In genomic region chr12:75553865-75554555, GRCh38 we compare ENCODE assay signal across 17 cellular contexts. TPM values are rescaled to one million over a fixed set of nuclear protein-coding genes. Genes with fewer than 3 reads are reported as not detected.
A peak's percentile ranks its signal among the peaks of the same experiment; 100 is the strongest.
DNase-seq lines count a peak whose midpoint lies in the region; ATAC-seq and TF ChIP-seq lines count a peak whose summit lies in the region.
"Had no signal": no experiment of that assay in that cellular context is flagged by ENCODE, and none has a peak within 500 bp of the region (broad histone marks: within the 10 kb centered on the region; RNA-seq: fewer than 3 reads in every experiment).

No MANE protein-coding gene starts in this region.

- H3K4me2 ChIP-seq in neuronal stem cell (ENCODE audit: insufficient read depth, low read length, poor library complexity, severe bottlenecking), result no peak overlapping the region
- H3K4me2 ChIP-seq: KMS-11 had no signal

- no peak overlapping the region for H2BK15ac ChIP-seq in neuronal stem cell (ENCODE audit: low read length)

- no peak overlapping the region for H3K14ac ChIP-seq in neuronal stem cell (ENCODE audit: low read length)

- peaks cover 8% of the 10 kb centered on the region for H3K4me1 ChIP-seq in HUES48 (ENCODE audit: control insufficient read depth, insufficient read depth, low read length)
- H3K4me1 ChIP-seq in neuronal stem cell (ENCODE audit: control insufficient read depth in 2 of 2, insufficient read depth in 1 of 2, low read depth in 1 of 2, low read length in 2 of 2), result peaks cover 4 to 7% of the 10 kb centered on the region in 2 donors
- H3K4me1 ChIP-seq: foreskin keratinocyte had no signal

- H3K4me1 Mint-ChIP-seq in T-helper 17 cell, result peaks cover 4% of the 10 kb centered on the region
- peaks cover 3% of the 10 kb centered on the region for H3K4me1 Mint-ChIP-seq in activated CD8-positive, alpha-beta memory T cell treated with anti-CD3 and anti-CD28 coated beads, Interleukin-2, amount 10 ng/mL, durations not matched to agents 7 days and 5 days

- no peak for ATAC-seq in T-helper 17 cell
- ATAC-seq in activated CD8-positive, alpha-beta memory T cell treated with anti-CD3 and anti-CD28 coated beads, Interleukin-2, amount 10 ng/mL, durations not matched to agents 7 days and 5 days, result no peak
- ATAC-seq: WTC11 had no signal

- no peak overlapping the region for H3K18ac ChIP-seq in neuronal stem cell (ENCODE audit: low read length)

- H3K9ac ChIP-seq in HUES48 (ENCODE audit: low read depth, low read length), result no peak overlapping the region
- H3K9ac ChIP-seq in neuronal stem cell (ENCODE audit: low read depth, low read length, poor library complexity), result no peak overlapping the region
- H3K9ac ChIP-seq: KMS-11 had no signal

- H3K23ac ChIP-seq in neuronal stem cell (ENCODE audit: low read depth, low read length, poor library complexity), result no peak overlapping the region

- H2BK5ac ChIP-seq in neuronal stem cell (ENCODE audit: low read length), result no peak overlapping the region

- no peak overlapping the region for H4K8ac ChIP-seq in neuronal stem cell (ENCODE audit: low read depth, low read length)

- whole genome bisulfite sequencing in neuronal stem cell (ENCODE audit: extremely low coverage in 2 of 2, insufficient read length in 2 of 2, insufficient replicate concordance in 1 of 2), 2 donors, result no CpG with 5 or more reads among the region's 3 CpGs

- no peaks in the 10 kb centered on the region for H3K36me3 Mint-ChIP-seq in T-helper 17 cell (ENCODE audit: low read depth)
- no peaks in the 10 kb centered on the region for H3K36me3 Mint-ChIP-seq in activated CD8-positive, alpha-beta memory T cell treated with anti-CD3 and anti-CD28 coated beads, Interleukin-2, amount 10 ng/mL, durations not matched to agents 7 days and 5 days
- H3K36me3 Mint-ChIP-seq: WTC11 had no signal

- H3K36me3 ChIP-seq in BJ (ENCODE audit: control insufficient read depth, insufficient read depth, low read length) (no peaks in the 10 kb centered on the region), HUES48 (ENCODE audit: control insufficient read depth, insufficient read depth, low read length) (no peaks in the 10 kb centered on the region), neuronal stem cell (replicated peaks in 1 of 2; ENCODE audit: control insufficient read depth in 2 of 2, insufficient read depth in 2 of 2, low read length in 2 of 2) (no peaks in the 10 kb centered on the region)
- H3K36me3 ChIP-seq: brain microvascular endothelial cell, pancreas had no signal

- CTCF ChIA-PET in BJ (lab: Yijun Ruan, JAX), result interaction anchor here (0.6 to 2.5 kb wide), 8 partner anchors 9 to 790 kb away, joined by 3 to 13 read pairs (median 4); partner anchors contain the start of gene PHLDA1
- CTCF ChIA-PET in activated CD8-positive, alpha-beta memory T cell treated with anti-CD3 and anti-CD28 coated beads, Interleukin-2, amount 10 ng/mL, durations not matched to agents 7 days and 5 days (lab: Charles Lee), result interaction anchor here (1.2 kb wide), 1 partner anchor 27 kb away, joined by 3 read pairs; no protein-coding TSS in a partner anchor

- peaks cover 55% of the 10 kb centered on the region for H3K27me3 Mint-ChIP-seq in T-helper 17 cell
- peaks cover 57% of the 10 kb centered on the region for H3K27me3 Mint-ChIP-seq in activated CD8-positive, alpha-beta memory T cell treated with anti-CD3 and anti-CD28 coated beads, Interleukin-2, amount 10 ng/mL, durations not matched to agents 7 days and 5 days

- no peak overlapping the region for H3K27ac Mint-ChIP-seq in T-helper 17 cell
- no peak overlapping the region for H3K27ac Mint-ChIP-seq in activated CD8-positive, alpha-beta memory T cell treated with anti-CD3 and anti-CD28 coated beads, Interleukin-2, amount 10 ng/mL, durations not matched to agents 7 days and 5 days
- H3K27ac Mint-ChIP-seq: WTC11 had no signal

- H3K79me1 ChIP-seq in neuronal stem cell (ENCODE audit: low read depth, low read length), result no peaks in the 10 kb centered on the region

- H3K4me3 ChIP-seq in BJ (ENCODE audit: low read depth, low read length) (no peak overlapping the region), HUES48 (ENCODE audit: low read depth, low read length) (no peak overlapping the region), neuronal stem cell (ENCODE audit: low read length in 2 of 2) (no peak overlapping the region)
- H3K4me3 ChIP-seq: pancreas had no signal

- no peaks in the 10 kb centered on the region for H3K9me3 Mint-ChIP-seq in activated CD8-positive, alpha-beta memory T cell treated with anti-CD3 and anti-CD28 coated beads, Interleukin-2, amount 10 ng/mL, durations not matched to agents 7 days and 5 days (ENCODE audit: low read depth)
- H3K9me3 Mint-ChIP-seq: WTC11 had no signal

- DNase-seq in BJ (ENCODE audit: low read depth) (peak; percentile 20), dedifferentiated amniotic fluid mesenchymal stem cell (ENCODE audit: extremely low spot score) (peak; percentile 26), neuronal stem cell (ENCODE audit: low spot score) (no peak), NCI-H1436 treated with DMSO at 0.1 percent for 48 hours (lab: John Stamatoyannopoulos, UW) (no peak), T-helper 17 cell (no peak)
- DNase-seq in stimulated activated CD4-positive, alpha-beta T cell treated with anti-CD3 and anti-CD28 coated beads, Interleukin-15, amount 100 ng/mL, for 24 hours, result no peak
- no peak for DNase-seq in activated CD8-positive, alpha-beta memory T cell treated with anti-CD3 and anti-CD28 coated beads, Interleukin-2, amount 10 ng/mL, durations not matched to agents 7 days and 5 days
- DNase-seq: activated naive CD4-positive, alpha-beta T cell treated with Interleukin-2 at 50 U/mL for 16 hours; brain microvascular endothelial cell; effector memory CD4-positive, alpha-beta T cell; NCI-H1436; NCI-H345; pancreas had no signal

- POLR2A ChIA-PET in BJ (lab: Charles Lee), result interaction anchor here (0.6 kb wide), 1 partner anchor 485 kb away, joined by 3 read pairs; no protein-coding TSS in a partner anchor

- H3K27ac ChIP-seq in HUES48 (ENCODE audit: low read depth, low read length) (peak overlapping the region; percentile 29), neuronal stem cell (replicated peaks; ENCODE audit: low read length) (peak overlapping the region; percentile 12)
- H3K27ac ChIP-seq: brain microvascular endothelial cell, foreskin keratinocyte, KMS-11, pancreas had no signal

- H3K27me3 ChIP-seq in BJ (ENCODE audit: control insufficient read depth, insufficient read depth, low read length), result no peaks in the 10 kb centered on the region
- no peaks in the 10 kb centered on the region for H3K27me3 ChIP-seq in HUES48 (ENCODE audit: control insufficient read depth, insufficient read depth, low read length)
- H3K27me3 ChIP-seq in neuronal stem cell (ENCODE audit: control insufficient read depth in 3 of 3, insufficient read depth in 3 of 3, low read depth in 1 of 3, low read length in 3 of 3), result no peaks in the 10 kb centered on the region
- H3K27me3 ChIP-seq: brain microvascular endothelial cell, foreskin keratinocyte, pancreas had no signal

- H2AK5ac ChIP-seq in neuronal stem cell (ENCODE audit: low read depth, low read length), result no peak overlapping the region

- H3K9me3 ChIP-seq in HUES48 (ENCODE audit: control insufficient read depth, insufficient read depth, low read length) (no peaks in the 10 kb centered on the region), neuronal stem cell (replicated peaks in 1 of 2; ENCODE audit: control insufficient read depth in 2 of 2, insufficient read depth in 1 of 2, low read depth in 1 of 2, low read length in 2 of 2) (no peaks in the 10 kb centered on the region), T-helper 17 cell (ENCODE audit: control insufficient read depth, low read length, poor library complexity, severe bottlenecking) (no peaks in the 10 kb centered on the region)
- H3K9me3 ChIP-seq: pancreas had no signal

- no peak for TF ChIP-seq CTCF in BJ (IDR thresholded peaks at IDR 0.05; ENCODE audit: insufficient read depth, low read depth, low read length)

- no peak overlapping the region for H4K91ac ChIP-seq in neuronal stem cell (ENCODE audit: low read depth, low read length, poor library complexity)

- H3K4me3 Mint-ChIP-seq in T-helper 17 cell, result no peak overlapping the region
- no peak overlapping the region for H3K4me3 Mint-ChIP-seq in activated CD8-positive, alpha-beta memory T cell treated with anti-CD3 and anti-CD28 coated beads, Interleukin-2, amount 10 ng/mL, durations not matched to agents 7 days and 5 days
- H3K4me3 Mint-ChIP-seq: WTC11 had no signal

- no peak overlapping the region for H2BK12ac ChIP-seq in neuronal stem cell (ENCODE audit: low read length)

- H3K4ac ChIP-seq in neuronal stem cell (ENCODE audit: low read length), result no peak overlapping the region

- no peak overlapping the region for H2BK120ac ChIP-seq in neuronal stem cell (ENCODE audit: low read depth, low read length)

- H2AFZ ChIP-seq in neuronal stem cell (ENCODE audit: low read length), result peak overlapping the region; percentile 15

RNA-seq across cellular contexts. Expression of gene KRR1, which starts 42.6 kb away (rescaled TPM):
- 10.4 and 27.4 TPM in 2 replicates for polyA plus RNA-seq in BJ (2011; rRNA removed)
- 7.0 and 8.7 TPM in 2 replicates for polyA minus RNA-seq in BJ (2011; rRNA and poly(A)+ RNA removed)
- 68.7 TPM for polyA plus RNA-seq in neuronal stem cell (2013, experiment 1 of 2)
- polyA plus RNA-seq in neuronal stem cell (2013, experiment 2 of 2), result 71.1 TPM
- 100 to 1,000 TPM in 1 of 2 donors, 10 to 100 TPM in 1; 98.0 to 123 TPM for total RNA-seq in T-helper 17 cell
- 10 to 100 TPM; 68.5 to 97.7 TPM for total RNA-seq in activated CD8-positive, alpha-beta memory T cell treated with anti-CD3 and anti-CD28 coated beads, Interleukin-2, amount 10 ng/mL, durations not matched to agents 7 days and 5 days

Comparison
In these comparisons a context has a peak if more than half of its experiments do, and no peak if none do; other contexts are left out.
1. DNase-seq: peak in BJ (single experiment) and dedifferentiated amniotic fluid mesenchymal stem cell (single experiment); none in neuronal stem cell (single experiment), NCI-H1436 treated with DMSO at 0.1 percent for 48 hours (single experiment), stimulated activated CD4-positive, alpha-beta T cell treated with anti-CD3 and anti-CD28 coated beads, Interleukin-15, amount 100 ng/mL, for 24 hours (single experiment), T-helper 17 cell (0 of 3) and activated CD8-positive, alpha-beta memory T cell treated with anti-CD3 and anti-CD28 coated beads, Interleukin-2, amount 10 ng/mL, durations not matched to agents 7 days and 5 days (single experiment).